ENCODE assay signal across 1 cellular context in the genomic region with DNA sequence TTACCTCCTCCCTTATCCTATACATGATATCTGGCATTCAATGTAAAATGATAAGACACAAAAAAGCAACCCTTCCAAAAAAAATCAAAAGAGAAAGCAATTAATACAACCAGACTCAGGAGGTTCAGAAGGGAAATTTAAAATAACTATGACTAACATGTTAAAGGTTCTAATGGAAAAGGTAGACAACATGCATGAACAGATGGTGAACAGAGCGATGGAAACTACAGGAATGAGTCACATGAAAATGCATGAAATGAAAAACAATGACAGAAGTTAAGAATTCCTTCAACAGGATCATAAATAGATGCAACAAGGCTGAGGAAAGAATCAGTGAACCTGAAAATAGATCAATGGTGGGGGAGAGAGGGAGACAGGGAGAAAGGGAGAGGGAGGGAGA.
TF ChIP-seq lines count a peak whose summit lies in the region.

No MANE protein-coding gene starts in this region.

TF ChIP-seq in A549, 52 proteins besides CTCF, POLR2A, EP300 and RAD21:
- TF ChIP-seq FOSL2 (IDR thresholded peaks at IDR 0.05) (no peak), FOSL2 (CRISPR knock-in tag; IDR thresholded peaks at IDR 0.05) (peak; percentile 56; the same call in 1 of the 2 replicates), FOSB (CRISPR knock-in tag; IDR thresholded peaks at IDR 0.05) (no peak)
